Comparison of ENCODE assay signal across 12 cellular contexts in the genomic region with DNA sequence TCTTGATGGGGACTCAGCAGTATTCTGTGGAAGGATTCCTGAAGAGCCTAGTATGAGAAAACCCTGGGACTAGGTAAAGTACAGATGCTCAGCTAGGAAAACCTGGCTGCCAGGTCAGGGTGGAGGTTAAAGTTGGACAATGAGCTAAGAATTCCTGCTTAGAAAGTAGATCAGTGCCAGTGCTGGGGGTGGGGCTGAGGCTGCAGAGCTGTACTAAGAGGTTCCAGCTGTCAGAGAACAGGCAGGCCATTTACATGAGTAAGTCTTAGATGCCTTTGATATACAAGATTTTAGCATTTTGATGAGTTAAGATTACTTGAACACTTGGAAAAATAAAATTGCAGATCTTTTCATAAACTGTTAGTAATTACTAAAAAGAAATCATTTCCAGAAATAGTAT.
DNase-seq lines count a peak whose midpoint lies in the region; ATAC-seq and TF ChIP-seq lines count a peak whose summit lies in the region.
"Had no signal": no experiment of that assay in that cellular context is flagged by ENCODE, and none has a peak within 500 bp of the region (broad histone marks: within the 10 kb centered on the region; RNA-seq: fewer than 3 reads in every experiment).

No MANE protein-coding gene starts in this region.

- peaks cover 14% of the 10 kb centered on the region for H3K4me1 Mint-ChIP-seq in neural crest cell
- no peaks in the 10 kb centered on the region for H3K4me1 Mint-ChIP-seq in activated T-cell treated with anti-CD3 and anti-CD28 coated beads, Interleukin-2, amount 50 U/mL, for 24 hours (ENCODE audit: low read depth)

- no peak for TF ChIP-seq CTCF in neural crest cell (conservative IDR thresholded peaks at IDR 0.05)

- H3K36me3 Mint-ChIP-seq in neural crest cell (ENCODE audit: low read depth), result no peaks in the 10 kb centered on the region
- H3K36me3 Mint-ChIP-seq in activated T-cell treated with anti-CD3 and anti-CD28 coated beads, Interleukin-2, amount 50 U/mL, for 24 hours (ENCODE audit: low read depth), result no peaks in the 10 kb centered on the region

- no peak overlapping the region for H3K4me3 Mint-ChIP-seq in neural crest cell
- H3K4me3 Mint-ChIP-seq in activated T-cell treated with anti-CD3 and anti-CD28 coated beads, Interleukin-2, amount 50 U/mL, for 24 hours, result no peak overlapping the region

- no peaks in the 10 kb centered on the region for H3K27me3 Mint-ChIP-seq in neural crest cell (ENCODE audit: low read depth)
- no peaks in the 10 kb centered on the region for H3K27me3 Mint-ChIP-seq in activated T-cell treated with anti-CD3 and anti-CD28 coated beads, Interleukin-2, amount 50 U/mL, for 24 hours

- ATAC-seq in HG02840 (IDR thresholded peaks at IDR 0.05; ENCODE audit: low FRiP score, unreplicated experiment) (no peak), GM19351 (IDR thresholded peaks at IDR 0.05; ENCODE audit: unreplicated experiment) (no peak)
- ATAC-seq: esophagus mucosa, left ventricle myocardium superior had no signal

- peaks cover 5% of the 10 kb centered on the region for H3K9me3 Mint-ChIP-seq in neural crest cell
- H3K9me3 Mint-ChIP-seq in activated T-cell treated with anti-CD3 and anti-CD28 coated beads, Interleukin-2, amount 50 U/mL, for 24 hours, result peaks cover 8% of the 10 kb centered on the region

- peak; percentile 49 for DNase-seq in DMS114 treated with DMSO at 0.1 percent for 48 hours (lab: John Stamatoyannopoulos, UW; ENCODE audit: unreplicated experiment)
- peak; percentile 28 for DNase-seq in NCI-H510A treated with DMSO at 0.1 percent for 48 hours (lab: John Stamatoyannopoulos, UW)
- DNase-seq in dedifferentiated amniotic fluid mesenchymal stem cell (ENCODE audit: extremely low spot score), result peak; percentile 45
- DNase-seq in neural crest cell (ENCODE audit: low read depth, low spot score), result no peak
- DNase-seq in activated CD4-positive, CD25-positive, alpha-beta regulatory T cell (lab: John Stamatoyannopoulos, UW), result no peak
- DNase-seq in activated T-cell treated with anti-CD3 and anti-CD28 coated beads, Interleukin-2, amount 50 U/mL, for 24 hours, result no peak
- DNase-seq: GOT3, IMR-90, left ventricle myocardium superior had no signal

- H3K27ac Mint-ChIP-seq in neural crest cell (ENCODE audit: unreplicated experiment), result peak overlapping the region; percentile 3
- no peak overlapping the region for H3K27ac Mint-ChIP-seq in activated T-cell treated with anti-CD3 and anti-CD28 coated beads, Interleukin-2, amount 50 U/mL, for 24 hours

Comparison
In these comparisons a context has a peak if more than half of its experiments do, and no peak if none do; other contexts are left out.
1. DNase-seq: peak in DMS114 treated with DMSO at 0.1 percent for 48 hours (single experiment), NCI-H510A treated with DMSO at 0.1 percent for 48 hours (single experiment) and dedifferentiated amniotic fluid mesenchymal stem cell (single experiment); none in neural crest cell (single experiment), activated CD4-positive, CD25-positive, alpha-beta regulatory T cell (0 of 4) and activated T-cell treated with anti-CD3 and anti-CD28 coated beads, Interleukin-2, amount 50 U/mL, for 24 hours (single experiment).